Comparison of ENCODE assay signal across 1 cellular context in genomic region chr4:142544014-142544413, GRCh38.
TF ChIP-seq lines count a peak whose summit lies in the region.

No MANE protein-coding gene starts in this region.

TF ChIP-seq in HCT116, 20 proteins besides CTCF, POLR2A, EP300 and RAD21:
- TF ChIP-seq TCF7L2 (IDR thresholded peaks at IDR 0.05; ENCODE audit: borderline replicate concordance, extremely low read depth, insufficient read depth, insufficient read length) (no peak), REST (IDR thresholded peaks at IDR 0.05; ENCODE audit: low read depth) (no peak), ELF1 (IDR thresholded peaks at IDR 0.05; ENCODE audit: borderline replicate concordance, low read depth) (0 out of 2 replicates have a peak, but pooled peaks have one; percentile 9)
